Comparison of ENCODE assay signal across 7 cellular contexts in the genomic region with DNA sequence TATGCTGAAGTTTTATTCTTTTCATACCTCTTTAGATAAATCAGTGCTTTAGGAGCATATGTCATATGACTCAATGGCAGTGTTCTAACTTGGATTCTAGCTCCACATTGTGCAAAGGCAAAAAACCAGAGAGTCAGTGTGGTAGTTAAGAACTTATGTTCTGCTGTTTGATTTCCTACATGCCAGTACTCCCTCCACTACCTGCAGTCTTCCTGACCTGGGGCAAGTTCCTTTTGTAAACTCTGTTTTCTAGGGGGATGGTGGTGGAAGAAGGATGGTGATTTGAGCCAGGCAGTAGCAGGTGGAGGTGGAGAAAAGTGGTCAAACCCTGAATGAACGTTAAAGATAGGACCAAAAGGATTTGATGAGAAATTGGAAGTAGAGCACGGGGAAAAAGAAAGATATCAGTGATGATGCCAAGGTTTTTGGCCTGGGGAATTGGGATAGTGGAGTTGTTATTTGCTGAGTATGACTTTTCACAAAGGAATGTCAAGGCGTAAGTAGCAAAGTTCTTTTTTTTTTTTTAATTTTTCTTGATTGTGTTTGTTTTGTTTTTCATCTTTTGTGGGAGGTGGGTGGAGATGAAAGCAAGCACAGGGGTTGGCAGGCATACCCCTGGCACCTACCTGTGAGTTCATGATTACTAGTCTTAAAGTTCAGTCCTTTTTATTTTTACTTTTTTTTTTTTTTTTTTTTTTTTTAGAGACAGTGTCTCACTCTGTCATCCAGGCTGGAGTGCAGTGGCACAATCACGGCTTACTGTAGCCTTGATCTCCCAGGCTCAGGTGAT.
A peak's percentile ranks its signal among the peaks of the same experiment; 100 is the strongest.
DNase-seq lines count a peak whose midpoint lies in the region; ATAC-seq, FAIRE-seq and TF ChIP-seq lines count a peak whose summit lies in the region.
"Not testable (repeated sequence)": the region's sequence is repeated elsewhere in the genome, so short reads cannot be mapped to it uniquely, and the experiment has no call there.

No MANE protein-coding gene starts in this region.

- H3K9me3 ChIP-seq in Caco-2; PC-3 (ENCODE audit: low read length); left lung; small intestine (ENCODE audit: control insufficient read depth, low read depth): not testable (repeated sequence)

- H3F3A ChIP-seq in PC-3 (ENCODE audit: low read length, unreplicated experiment) = not testable (repeated sequence)

- H3K4me3 ChIP-seq in Caco-2 (ENCODE audit: low read depth, low read length); PC-3 (ENCODE audit: low read length); left lung; small intestine (ENCODE audit: low read depth in 1 of 2, low read length in 2 of 2): not testable (repeated sequence)

- not testable (repeated sequence) for TF ChIP-seq CTCF in Caco-2 (IDR thresholded peaks at IDR 0.05; ENCODE audit: insufficient read depth in 1 of 2, low read depth in 1 of 2, low read length in 1 of 2, severe bottlenecking in 1 of 2, unreplicated experiment in 1 of 2); PC-3 (conservative IDR thresholded peaks at IDR 0.05; ENCODE audit: low read depth, low read length); left lung (IDR thresholded peaks at IDR 0.05); omental fat pad (IDR thresholded peaks at IDR 0.05)

- ATAC-seq in PC-3 (peak; percentile 76), left lung (peak; percentile 42), omental fat pad (ENCODE audit: low FRiP score) (peak; percentile 75)

- not testable (repeated sequence) for H3K36me3 ChIP-seq in Caco-2 (ENCODE audit: control insufficient read depth, insufficient read depth, low read length); PC-3 (ENCODE audit: low read depth, low read length); left lung; small intestine (ENCODE audit: control insufficient read depth in 2 of 2, insufficient read depth in 2 of 2, low read length in 2 of 2)

- H3K4me1 ChIP-seq in Caco-2; PC-3 (ENCODE audit: insufficient read depth, low read length); left lung; small intestine (ENCODE audit: control insufficient read depth in 2 of 2, insufficient read depth in 1 of 2, low read depth in 1 of 2, low read length in 1 of 2): not testable (repeated sequence)

- H3K4me1 Mint-ChIP-seq in Caco-2 (ENCODE audit: low read depth, unreplicated experiment) = not testable (repeated sequence)

- not testable (repeated sequence) for H2AFZ ChIP-seq in PC-3 (ENCODE audit: low read length)

- not testable (repeated sequence) for H3K4me2 ChIP-seq in PC-3 (ENCODE audit: low read length)

- not testable (repeated sequence) for H3K27ac ChIP-seq in PC-3 (ENCODE audit: low read length); left lung; small intestine (ENCODE audit: low read depth in 1 of 2, low read length in 1 of 2)

- not testable (repeated sequence) for H3K27me3 ChIP-seq in Caco-2 (replicated peaks; ENCODE audit: control insufficient read depth, insufficient read depth, low read length); PC-3 (ENCODE audit: low read length); left lung; small intestine (ENCODE audit: control insufficient read depth in 2 of 2, insufficient read depth in 2 of 2, low read length in 2 of 2)

- not testable (repeated sequence) for H4K20me1 ChIP-seq in PC-3 (ENCODE audit: low read length)

- peak overlapping the region; percentile 52 for H3K27ac Mint-ChIP-seq in Caco-2 (ENCODE audit: unreplicated experiment)

- H3K9ac ChIP-seq in PC-3 (ENCODE audit: low read length) = not testable (repeated sequence)

- H3K9me3 Mint-ChIP-seq in Caco-2 (ENCODE audit: unreplicated experiment) = not testable (repeated sequence)

- FAIRE-seq in RCC 7860 (lab: Jason Lieb, UNC) (peak; percentile 29), endometrium (lab: Jason Lieb, UNC) (peak; percentile 53), small intestine (lab: Jason Lieb, UNC) (peak; percentile 5)

- POLR2A ChIA-PET in Caco-2 (lab: Charles Lee); PC-3 (lab: Charles Lee; ENCODE audit: unreplicated experiment): not testable (repeated sequence)

- CTCF ChIA-PET in Caco-2 (lab: Charles Lee); PC-3 (lab: Charles Lee): not testable (repeated sequence)

- H3K36me3 Mint-ChIP-seq in Caco-2 (ENCODE audit: insufficient read depth, unreplicated experiment) = peaks cover 11% of the 10 kb centered on the region

- intact Hi-C loops in Caco-2 (cut with micrococcal nuclease; ENCODE audit: unreplicated experiment); PC-3 (cut with micrococcal nuclease); left lung (cut with DNase I): not testable (repeated sequence)

- not testable (repeated sequence) for H3K9me2 ChIP-seq in PC-3 (replicated peaks; ENCODE audit: low read length)

- not testable (repeated sequence) for DNase-seq in Caco-2; PC-3; RCC 7860 (ENCODE audit: low spot score); left lung; omental fat pad (ENCODE audit: low spot score); small intestine

- WGBS in small intestine, 3 donors = 51 to 58% (median 56%) methylated on average over 2 to 3 of the region's 4 CpGs

- not testable (repeated sequence) for H3K79me2 ChIP-seq in PC-3 (ENCODE audit: low read length)

- H3K27me3 Mint-ChIP-seq in Caco-2 (ENCODE audit: insufficient read depth, unreplicated experiment) = not testable (repeated sequence)

- BruUV-seq in Caco-2 (replicated peaks; lab: Mats Ljungman, UMichigan) = TSS peak; percentile 35
- not testable (repeated sequence) for BruUV-seq in PC-3 (replicated peaks; lab: Mats Ljungman, UMichigan)

- peak overlapping the region; percentile 39 for H3K4me3 Mint-ChIP-seq in Caco-2 (ENCODE audit: unreplicated experiment)
